Comparison of ENCODE assay signal across 15 cellular contexts in the genomic region with DNA sequence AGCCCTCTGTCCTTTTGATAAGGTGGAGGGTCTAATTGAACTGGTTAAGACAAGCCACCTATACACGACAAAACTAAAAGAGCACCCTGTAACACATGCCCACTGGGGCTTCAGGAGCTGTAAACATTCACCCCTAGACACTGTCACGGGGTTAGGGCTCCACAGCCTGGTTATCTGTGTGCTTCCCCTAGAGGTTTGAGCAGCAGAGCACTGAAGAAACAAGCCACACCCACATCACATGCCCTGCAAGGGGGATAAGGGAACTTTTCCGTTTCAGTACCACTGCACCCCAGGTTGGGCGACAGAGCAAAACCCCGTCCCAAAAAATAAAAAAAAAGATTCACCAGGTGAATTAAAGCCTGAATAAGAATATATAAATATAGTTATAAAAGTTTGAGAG.
DNase-seq lines count a peak whose midpoint lies in the region; ATAC-seq and TF ChIP-seq lines count a peak whose summit lies in the region.
"Had no signal": no experiment of that assay in that cellular context is flagged by ENCODE, and none has a peak within 500 bp of the region (broad histone marks: within the 10 kb centered on the region; RNA-seq: fewer than 3 reads in every experiment).

No MANE protein-coding gene starts in this region.

- peaks cover 12% of the 10 kb centered on the region for H3K9me3 Mint-ChIP-seq in activated B cell treated with CpG ODN at 0.5 μM for 24 hours

- intact Hi-C loops in activated B cell treated with CpG ODN at 0.5 μM for 24 hours (cut with micrococcal nuclease): no loop called here

- no peak overlapping the region for H3K4me3 Mint-ChIP-seq in activated B cell treated with CpG ODN at 0.5 μM for 24 hours

- CTCF ChIA-PET in activated B cell treated with CpG ODN at 0.5 μM for 24 hours (lab: Charles Lee): no interaction called here

- H3K27me3 Mint-ChIP-seq in activated B cell treated with CpG ODN at 0.5 μM for 24 hours: no peaks in the 10 kb centered on the region

- H3K4me1 Mint-ChIP-seq in activated B cell treated with CpG ODN at 0.5 μM for 24 hours: no peaks in the 10 kb centered on the region

- no peak overlapping the region for H3K27ac Mint-ChIP-seq in activated B cell treated with CpG ODN at 0.5 μM for 24 hours

- POLR2A ChIA-PET in activated B cell treated with CpG ODN at 0.5 μM for 24 hours (lab: Charles Lee): no interaction called here

- ATAC-seq in GM18505 (IDR thresholded peaks at IDR 0.05; ENCODE audit: unreplicated experiment) (peak; percentile 90), GM21447 (IDR thresholded peaks at IDR 0.05; ENCODE audit: unreplicated experiment) (peak; percentile 72), HG03342 (IDR thresholded peaks at IDR 0.05; ENCODE audit: unreplicated experiment) (peak; percentile 54), activated B cell treated with CpG ODN at 0.5 μM for 24 hours (ENCODE audit: low read depth) (peak; percentile 28), GM19023 (IDR thresholded peaks at IDR 0.05; ENCODE audit: unreplicated experiment) (no peak), GM18909 (IDR thresholded peaks at IDR 0.05; ENCODE audit: poor library complexity, unreplicated experiment) (no peak)

- TF ChIP-seq POLR2A in GM18505 (IDR thresholded peaks at IDR 0.05; ENCODE audit: borderline replicate concordance, extremely low read depth, insufficient read depth, insufficient read length) (no peak), erythroblast (IDR thresholded peaks at IDR 0.05; ENCODE audit: low read length) (no peak)

- no peak for TF ChIP-seq CTCF in activated B cell treated with CpG ODN at 0.5 μM for 24 hours (IDR thresholded peaks at IDR 0.05)

- H3K36me3 Mint-ChIP-seq in activated B cell treated with CpG ODN at 0.5 μM for 24 hours (ENCODE audit: low read depth): no peaks in the 10 kb centered on the region

- DNase-seq in activated B cell treated with CpG ODN at 0.5 μM for 24 hours: no peak
- DNase-seq in erythroblast (lab: John Stamatoyannopoulos, UW): no peak
- DNase-seq in iPS-NIHi11 (ENCODE audit: low spot score): no peak
- DNase-seq: NCI-H1694 treated with DMSO at 0.1 percent for 48 hours; NCI-H510A treated with DMSO at 0.1 percent for 48 hours; nucleus accumbens; sigmoid colon; stimulated activated CD4-positive, alpha-beta T cell treated with anti-CD3 and anti-CD28 coated beads, Interleukin-4, amount 100 ng/mL, for 1 hour; SW 1271; thyroid gland had no signal

Comparison
In these comparisons a context has a peak if more than half of its experiments do, and no peak if none do; other contexts are left out.
1. ATAC-seq: peak in GM18505 (single experiment), GM21447 (single experiment), HG03342 (single experiment) and activated B cell treated with CpG ODN at 0.5 μM for 24 hours (single experiment); none in GM19023 (single experiment) and GM18909 (single experiment).